In genomic region chr5:168434746-168435321, GRCh38 we compare ENCODE assay signal across 20 cellular contexts. TPM values are rescaled to one million over a fixed set of nuclear protein-coding genes. Genes with fewer than 3 reads are reported as not detected.
DNase-seq lines count a peak whose midpoint lies in the region; ATAC-seq and TF ChIP-seq lines count a peak whose summit lies in the region.
"Had no signal": no experiment of that assay in that cellular context is flagged by ENCODE, and none has a peak within 500 bp of the region (broad histone marks: within the 10 kb centered on the region; RNA-seq: fewer than 3 reads in every experiment).

No MANE protein-coding gene starts in this region.

- H3K9ac ChIP-seq in adipocyte (ENCODE audit: low read length): no peak overlapping the region

- H3K27me3 ChIP-seq in adipocyte (replicated peaks; ENCODE audit: control insufficient read depth, insufficient read depth, low read length): no peaks in the 10 kb centered on the region
- peaks cover 10% of the 10 kb centered on the region; the same call in 1 of the 2 replicates for H3K27me3 ChIP-seq in SJCRH30
- H3K27me3 ChIP-seq in upper lobe of right lung: no peaks in the 10 kb centered on the region
- H3K27me3 ChIP-seq: esophagus squamous epithelium had no signal

- TF ChIP-seq CTCF in foreskin fibroblast (IDR thresholded peaks at IDR 0.05; ENCODE audit: low read depth, low read length): no peak
- TF ChIP-seq CTCF in upper lobe of right lung (IDR thresholded peaks at IDR 0.05): no peak

- H3K9me3 Mint-ChIP-seq in activated naive CD8-positive, alpha-beta T cell treated with anti-CD3 and anti-CD28 coated beads, Interleukin-2, amount 50 U/mL, for 24 hours: no peaks in the 10 kb centered on the region
- no peaks in the 10 kb centered on the region for H3K9me3 Mint-ChIP-seq in activated naive CD8-positive, alpha-beta T cell treated with anti-CD3 and anti-CD28 coated beads for 36 hours
- H3K9me3 Mint-ChIP-seq: activated T-cell treated with anti-CD3 and anti-CD28 coated beads, Interleukin-2, amount 50 U/mL, for 24 hours had no signal

- H3K9me3 ChIP-seq in adipocyte (ENCODE audit: control insufficient read depth, low read length): no peaks in the 10 kb centered on the region
- no peaks in the 10 kb centered on the region for H3K9me3 ChIP-seq in SJCRH30 (replicated peaks)
- no peaks in the 10 kb centered on the region for H3K9me3 ChIP-seq in upper lobe of right lung
- H3K9me3 ChIP-seq: esophagus squamous epithelium, thoracic aorta had no signal

- H3K4me1 ChIP-seq in adipocyte (ENCODE audit: control insufficient read depth, insufficient read depth, low read length): peaks cover 7% of the 10 kb centered on the region
- H3K4me1 ChIP-seq in SJCRH30: no peaks in the 10 kb centered on the region
- H3K4me1 ChIP-seq in upper lobe of right lung: no peaks in the 10 kb centered on the region

- H3K4me1 Mint-ChIP-seq in activated naive CD8-positive, alpha-beta T cell treated with anti-CD3 and anti-CD28 coated beads, Interleukin-2, amount 50 U/mL, for 24 hours: peaks cover 3% of the 10 kb centered on the region
- no peaks in the 10 kb centered on the region for H3K4me1 Mint-ChIP-seq in activated naive CD8-positive, alpha-beta T cell treated with anti-CD3 and anti-CD28 coated beads for 36 hours
- H3K4me1 Mint-ChIP-seq: CD14-positive monocyte had no signal

- H3K36me3 ChIP-seq in adipocyte (ENCODE audit: control insufficient read depth, insufficient read depth, low read length, severe bottlenecking) (peaks cover 9% of the 10 kb centered on the region), SJCRH30 (no peaks in the 10 kb centered on the region), upper lobe of right lung (peaks cover 9% of the 10 kb centered on the region)
- H3K36me3 ChIP-seq: thoracic aorta had no signal

- no peak overlapping the region for H3K4me3 ChIP-seq in adipocyte (ENCODE audit: low read length)
- H3K4me3 ChIP-seq in foreskin fibroblast (ENCODE audit: low read depth in 1 of 2, low read length in 2 of 2): no peak overlapping the region
- no peak overlapping the region for H3K4me3 ChIP-seq in SJCRH30
- no peak overlapping the region for H3K4me3 ChIP-seq in upper lobe of right lung
- H3K4me3 ChIP-seq: esophagus squamous epithelium, skin epidermis, thoracic aorta had no signal

- DNase-seq in activated naive CD8-positive, alpha-beta T cell treated with anti-CD3 and anti-CD28 coated beads, Interleukin-2, amount 50 U/mL, for 24 hours: no peak
- no peak for DNase-seq in activated naive CD8-positive, alpha-beta T cell treated with anti-CD3 and anti-CD28 coated beads for 36 hours
- DNase-seq in adipocyte (ENCODE audit: low read depth) (peak; percentile 15), foreskin fibroblast (peak; percentile 39 to 54), posterior vena cava (ENCODE audit: low spot score) (no peak), SJCRH30 (no peak), upper lobe of right lung (no peak), NK-92 (lab: John Stamatoyannopoulos, UW; ENCODE audit: unreplicated experiment) (no peak)
- DNase-seq: activated CD4-positive, alpha-beta T cell treated with anti-CD3 and anti-CD28 coated beads, Interleukin-2, amount 50 U/mL, for 48 hours; activated T-cell treated with anti-CD3 and anti-CD28 coated beads, Interleukin-2, amount 50 U/mL, for 24 hours; effector CD8-positive, alpha-beta T cell; esophagus squamous epithelium; GOT3; mammary epithelial cell; NCI-H2029; NCI-H446 treated with DMSO at 0.1 percent for 48 hours; stimulated activated CD4-positive, alpha-beta T cell treated with anti-CD3 and anti-CD28 coated beads, Interleukin-4, amount 100 ng/mL, for 4 hours had no signal

- no peak overlapping the region for H3K4me3 Mint-ChIP-seq in activated naive CD8-positive, alpha-beta T cell treated with anti-CD3 and anti-CD28 coated beads, Interleukin-2, amount 50 U/mL, for 24 hours
- no peak overlapping the region for H3K4me3 Mint-ChIP-seq in activated naive CD8-positive, alpha-beta T cell treated with anti-CD3 and anti-CD28 coated beads for 36 hours
- H3K4me3 Mint-ChIP-seq: activated T-cell treated with anti-CD3 and anti-CD28 coated beads, Interleukin-2, amount 50 U/mL, for 24 hours; CD14-positive monocyte had no signal

- no peak overlapping the region for H3K27ac Mint-ChIP-seq in activated naive CD8-positive, alpha-beta T cell treated with anti-CD3 and anti-CD28 coated beads, Interleukin-2, amount 50 U/mL, for 24 hours
- H3K27ac Mint-ChIP-seq in activated naive CD8-positive, alpha-beta T cell treated with anti-CD3 and anti-CD28 coated beads for 36 hours: no peak overlapping the region
- H3K27ac Mint-ChIP-seq: activated T-cell treated with anti-CD3 and anti-CD28 coated beads, Interleukin-2, amount 50 U/mL, for 24 hours; CD14-positive monocyte had no signal

- intact Hi-C loops in posterior vena cava (cut with DNase I): no loop called here
- intact Hi-C loops in upper lobe of right lung (cut with DNase I): no loop called here

- peak; percentile 64 for ATAC-seq in activated naive CD8-positive, alpha-beta T cell treated with anti-CD3 and anti-CD28 coated beads, Interleukin-2, amount 50 U/mL, for 24 hours
- no peak for ATAC-seq in upper lobe of right lung

- H3K36me3 Mint-ChIP-seq in activated naive CD8-positive, alpha-beta T cell treated with anti-CD3 and anti-CD28 coated beads, Interleukin-2, amount 50 U/mL, for 24 hours (ENCODE audit: low read depth): no peaks in the 10 kb centered on the region
- H3K36me3 Mint-ChIP-seq in activated naive CD8-positive, alpha-beta T cell treated with anti-CD3 and anti-CD28 coated beads for 36 hours: no peaks in the 10 kb centered on the region
- H3K36me3 Mint-ChIP-seq: CD14-positive monocyte had no signal

- H3K27ac ChIP-seq in SJCRH30 (no peak overlapping the region), upper lobe of right lung (no peak overlapping the region)
- H3K27ac ChIP-seq: esophagus squamous epithelium, skin epidermis, thoracic aorta had no signal

- H3K27me3 Mint-ChIP-seq in activated naive CD8-positive, alpha-beta T cell treated with anti-CD3 and anti-CD28 coated beads, Interleukin-2, amount 50 U/mL, for 24 hours: peaks cover 9% of the 10 kb centered on the region
- H3K27me3 Mint-ChIP-seq in activated naive CD8-positive, alpha-beta T cell treated with anti-CD3 and anti-CD28 coated beads for 36 hours: peaks cover 25% of the 10 kb centered on the region
- H3K27me3 Mint-ChIP-seq: activated T-cell treated with anti-CD3 and anti-CD28 coated beads, Interleukin-2, amount 50 U/mL, for 24 hours had no signal

RNA-seq across cellular contexts. Expression of gene RARS1, which starts 51.4 kb away (rescaled TPM):
- total RNA-seq in activated naive CD8-positive, alpha-beta T cell treated with anti-CD3 and anti-CD28 coated beads for 36 hours: 100 to 1,000 TPM; 153 to 158 TPM
- total RNA-seq in posterior vena cava (10 to 100 TPM; 55.9 to 67.6 TPM), upper lobe of right lung (56.6 TPM)
- total RNA-seq in SJCRH30 (2014; rRNA removed; shearing (Covaris generic)): 137 and 139 TPM in 2 replicates

Comparison
In these comparisons a context has a peak if more than half of its experiments do, and no peak if none do; other contexts are left out.
1. DNase-seq: peak in adipocyte (single experiment) and foreskin fibroblast (2 of 2); none in activated naive CD8-positive, alpha-beta T cell treated with anti-CD3 and anti-CD28 coated beads, Interleukin-2, amount 50 U/mL, for 24 hours (single experiment), activated naive CD8-positive, alpha-beta T cell treated with anti-CD3 and anti-CD28 coated beads for 36 hours (single experiment), posterior vena cava (single experiment), SJCRH30 (0 of 2), upper lobe of right lung (single experiment) and NK-92 (single experiment).